In genomic region chr12:40106202-40106533, GRCh38 we compare ENCODE assay signal across 1 cellular context.
TF ChIP-seq lines count a peak whose summit lies in the region.

No MANE protein-coding gene starts in this region.

TF ChIP-seq in H1, 55 proteins besides CTCF, POLR2A, EP300 and RAD21 (continued from another document):
- TF ChIP-seq USF2 (IDR thresholded peaks at IDR 0.05; ENCODE audit: low read length) (no peak), CTBP2 (IDR thresholded peaks at IDR 0.05; ENCODE audit: borderline replicate concordance, insufficient read depth, insufficient read length, low read length) (no peak), RNF2 (IDR thresholded peaks at IDR 0.05; ENCODE audit: borderline replicate concordance, low read depth, low read length, missing control alignments, poor library complexity, severe bottlenecking) (no peak), KDM5A (IDR thresholded peaks at IDR 0.05; ENCODE audit: low read length) (no peak), SIN3A (conservative IDR thresholded peaks at IDR 0.05 in 1 of 2, IDR thresholded peaks at IDR 0.05 in 1 of 2; ENCODE audit: low read depth in 1 of 2, low read length in 2 of 2) (no peak), CBX8 (IDR thresholded peaks at IDR 0.05; ENCODE audit: borderline replicate concordance, low read depth, low read length) (no peak)
- TF ChIP-seq, protein P1, sequence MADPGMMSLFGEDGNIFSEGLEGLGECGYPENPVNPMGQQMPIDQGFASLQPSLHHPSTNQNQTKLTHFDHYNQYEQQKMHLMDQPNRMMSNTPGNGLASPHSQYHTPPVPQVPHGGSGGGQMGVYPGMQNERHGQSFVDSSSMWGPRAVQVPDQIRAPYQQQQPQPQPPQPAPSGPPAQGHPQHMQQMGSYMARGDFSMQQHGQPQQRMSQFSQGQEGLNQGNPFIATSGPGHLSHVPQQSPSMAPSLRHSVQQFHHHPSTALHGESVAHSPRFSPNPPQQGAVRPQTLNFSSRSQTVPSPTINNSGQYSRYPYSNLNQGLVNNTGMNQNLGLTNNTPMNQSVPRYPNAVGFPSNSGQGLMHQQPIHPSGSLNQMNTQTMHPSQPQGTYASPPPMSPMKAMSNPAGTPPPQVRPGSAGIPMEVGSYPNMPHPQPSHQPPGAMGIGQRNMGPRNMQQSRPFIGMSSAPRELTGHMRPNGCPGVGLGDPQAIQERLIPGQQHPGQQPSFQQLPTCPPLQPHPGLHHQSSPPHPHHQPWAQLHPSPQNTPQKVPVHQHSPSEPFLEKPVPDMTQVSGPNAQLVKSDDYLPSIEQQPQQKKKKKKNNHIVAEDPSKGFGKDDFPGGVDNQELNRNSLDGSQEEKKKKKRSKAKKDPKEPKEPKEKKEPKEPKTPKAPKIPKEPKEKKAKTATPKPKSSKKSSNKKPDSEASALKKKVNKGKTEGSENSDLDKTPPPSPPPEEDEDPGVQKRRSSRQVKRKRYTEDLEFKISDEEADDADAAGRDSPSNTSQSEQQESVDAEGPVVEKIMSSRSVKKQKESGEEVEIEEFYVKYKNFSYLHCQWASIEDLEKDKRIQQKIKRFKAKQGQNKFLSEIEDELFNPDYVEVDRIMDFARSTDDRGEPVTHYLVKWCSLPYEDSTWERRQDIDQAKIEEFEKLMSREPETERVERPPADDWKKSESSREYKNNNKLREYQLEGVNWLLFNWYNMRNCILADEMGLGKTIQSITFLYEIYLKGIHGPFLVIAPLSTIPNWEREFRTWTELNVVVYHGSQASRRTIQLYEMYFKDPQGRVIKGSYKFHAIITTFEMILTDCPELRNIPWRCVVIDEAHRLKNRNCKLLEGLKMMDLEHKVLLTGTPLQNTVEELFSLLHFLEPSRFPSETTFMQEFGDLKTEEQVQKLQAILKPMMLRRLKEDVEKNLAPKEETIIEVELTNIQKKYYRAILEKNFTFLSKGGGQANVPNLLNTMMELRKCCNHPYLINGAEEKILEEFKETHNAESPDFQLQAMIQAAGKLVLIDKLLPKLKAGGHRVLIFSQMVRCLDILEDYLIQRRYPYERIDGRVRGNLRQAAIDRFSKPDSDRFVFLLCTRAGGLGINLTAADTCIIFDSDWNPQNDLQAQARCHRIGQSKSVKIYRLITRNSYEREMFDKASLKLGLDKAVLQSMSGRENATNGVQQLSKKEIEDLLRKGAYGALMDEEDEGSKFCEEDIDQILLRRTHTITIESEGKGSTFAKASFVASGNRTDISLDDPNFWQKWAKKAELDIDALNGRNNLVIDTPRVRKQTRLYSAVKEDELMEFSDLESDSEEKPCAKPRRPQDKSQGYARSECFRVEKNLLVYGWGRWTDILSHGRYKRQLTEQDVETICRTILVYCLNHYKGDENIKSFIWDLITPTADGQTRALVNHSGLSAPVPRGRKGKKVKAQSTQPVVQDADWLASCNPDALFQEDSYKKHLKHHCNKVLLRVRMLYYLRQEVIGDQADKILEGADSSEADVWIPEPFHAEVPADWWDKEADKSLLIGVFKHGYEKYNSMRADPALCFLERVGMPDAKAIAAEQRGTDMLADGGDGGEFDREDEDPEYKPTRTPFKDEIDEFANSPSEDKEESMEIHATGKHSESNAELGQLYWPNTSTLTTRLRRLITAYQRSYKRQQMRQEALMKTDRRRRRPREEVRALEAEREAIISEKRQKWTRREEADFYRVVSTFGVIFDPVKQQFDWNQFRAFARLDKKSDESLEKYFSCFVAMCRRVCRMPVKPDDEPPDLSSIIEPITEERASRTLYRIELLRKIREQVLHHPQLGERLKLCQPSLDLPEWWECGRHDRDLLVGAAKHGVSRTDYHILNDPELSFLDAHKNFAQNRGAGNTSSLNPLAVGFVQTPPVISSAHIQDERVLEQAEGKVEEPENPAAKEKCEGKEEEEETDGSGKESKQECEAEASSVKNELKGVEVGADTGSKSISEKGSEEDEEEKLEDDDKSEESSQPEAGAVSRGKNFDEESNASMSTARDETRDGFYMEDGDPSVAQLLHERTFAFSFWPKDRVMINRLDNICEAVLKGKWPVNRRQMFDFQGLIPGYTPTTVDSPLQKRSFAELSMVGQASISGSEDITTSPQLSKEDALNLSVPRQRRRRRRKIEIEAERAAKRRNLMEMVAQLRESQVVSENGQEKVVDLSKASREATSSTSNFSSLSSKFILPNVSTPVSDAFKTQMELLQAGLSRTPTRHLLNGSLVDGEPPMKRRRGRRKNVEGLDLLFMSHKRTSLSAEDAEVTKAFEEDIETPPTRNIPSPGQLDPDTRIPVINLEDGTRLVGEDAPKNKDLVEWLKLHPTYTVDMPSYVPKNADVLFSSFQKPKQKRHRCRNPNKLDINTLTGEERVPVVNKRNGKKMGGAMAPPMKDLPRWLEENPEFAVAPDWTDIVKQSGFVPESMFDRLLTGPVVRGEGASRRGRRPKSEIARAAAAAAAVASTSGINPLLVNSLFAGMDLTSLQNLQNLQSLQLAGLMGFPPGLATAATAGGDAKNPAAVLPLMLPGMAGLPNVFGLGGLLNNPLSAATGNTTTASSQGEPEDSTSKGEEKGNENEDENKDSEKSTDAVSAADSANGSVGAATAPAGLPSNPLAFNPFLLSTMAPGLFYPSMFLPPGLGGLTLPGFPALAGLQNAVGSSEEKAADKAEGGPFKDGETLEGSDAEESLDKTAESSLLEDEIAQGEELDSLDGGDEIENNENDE (IDR thresholded peaks at IDR 0.05; ENCODE audit: insufficient replicate concordance, low read length): no peak
